7 cellular contexts compared by ENCODE assay signal in genomic region chr21:37532868-37533780, GRCh38.
DNase-seq lines count a peak whose midpoint lies in the region; ATAC-seq, FAIRE-seq and TF ChIP-seq lines count a peak whose summit lies in the region.

No MANE protein-coding gene starts in this region.

- DNase-seq in H54 (ENCODE audit: insufficient read length, low spot score) (peak; percentile 63), RPMI8226 (peak; percentile 20), iPS-NIHi11 (ENCODE audit: low spot score) (peak; percentile 58), NCI-H510A treated with DMSO at 0.1 percent for 48 hours (lab: John Stamatoyannopoulos, UW) (no peak), SIG-M5 treated with dmso at 0.1 percent for 504 hours (lab: John Stamatoyannopoulos, UW; ENCODE audit: unreplicated experiment) (no peak)
- DNase-seq in central memory CD4-positive, alpha-beta T cell = no peak

- FAIRE-seq in H54 (lab: Jason Lieb, UNC) = no peak

- ATAC-seq in GM18499 (IDR thresholded peaks at IDR 0.05; ENCODE audit: insufficient read depth, unreplicated experiment) = peak; percentile 63

- TF ChIP-seq POLR2A in H54 (IDR thresholded peaks at IDR 0.05; ENCODE audit: low read depth, low read length) = no peak

Comparison
In these comparisons a context has a peak if more than half of its experiments do, and no peak if none do; other contexts are left out.
1. DNase-seq: peak in H54 (single experiment), RPMI8226 (single experiment) and iPS-NIHi11 (single experiment); none in NCI-H510A treated with DMSO at 0.1 percent for 48 hours (single experiment), central memory CD4-positive, alpha-beta T cell (single experiment) and SIG-M5 treated with dmso at 0.1 percent for 504 hours (single experiment).